Comparison of ENCODE assay signal across 1 cellular context in the genomic region with DNA sequence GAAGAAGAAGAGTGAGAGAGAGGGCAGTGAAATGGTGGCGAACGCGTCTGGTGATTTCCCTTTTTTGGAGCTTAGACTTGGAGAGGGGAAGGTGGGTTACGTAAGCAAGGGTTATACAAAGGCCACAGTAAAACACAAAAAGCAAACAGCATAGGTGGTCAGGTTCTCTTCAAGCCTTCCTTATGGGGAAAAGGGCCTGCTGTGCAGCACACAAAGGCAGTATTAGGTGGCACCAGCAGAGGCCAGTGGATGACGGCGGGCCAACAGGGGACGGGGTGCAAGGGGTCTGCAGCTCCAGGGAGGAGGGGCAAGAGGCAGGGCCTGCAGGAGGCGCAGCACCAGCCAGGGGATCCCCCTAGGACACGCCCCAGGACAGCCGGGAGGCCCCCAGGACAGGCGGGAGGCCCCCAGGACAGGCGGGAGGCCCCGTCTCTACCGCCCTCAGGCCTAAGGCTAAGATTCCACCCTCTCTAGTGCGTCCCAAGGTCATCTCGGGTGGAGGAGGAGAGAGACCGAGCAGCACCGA.
TF ChIP-seq lines count a peak whose summit lies in the region.

No MANE protein-coding gene starts in this region.

TF ChIP-seq in endothelial cell of umbilical vein, 7 proteins besides CTCF, POLR2A, EP300 and RAD21:
- TF ChIP-seq EZH2 (IDR thresholded peaks at IDR 0.05; ENCODE audit: borderline replicate concordance, low read depth, low read length, severe bottlenecking): no peak
- TF ChIP-seq POLR2AphosphoS5 (IDR thresholded peaks at IDR 0.05; ENCODE audit: insufficient read depth, low read depth, low read length): no peak
- no peak for TF ChIP-seq MYC (IDR thresholded peaks at IDR 0.05; ENCODE audit: low read depth, low read length)
- no peak for TF ChIP-seq GATA2 (IDR thresholded peaks at IDR 0.05; ENCODE audit: insufficient read depth, insufficient read length, low read depth, low read length)
- TF ChIP-seq, protein P1, sequence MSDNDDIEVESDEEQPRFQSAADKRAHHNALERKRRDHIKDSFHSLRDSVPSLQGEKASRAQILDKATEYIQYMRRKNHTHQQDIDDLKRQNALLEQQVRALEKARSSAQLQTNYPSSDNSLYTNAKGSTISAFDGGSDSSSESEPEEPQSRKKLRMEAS (IDR thresholded peaks at IDR 0.05; ENCODE audit: insufficient read depth, insufficient read length): no peak
- TF ChIP-seq FOS (IDR thresholded peaks at IDR 0.05; ENCODE audit: borderline replicate concordance, insufficient read depth, low read length): no peak
- no peak for TF ChIP-seq JUN (IDR thresholded peaks at IDR 0.05; ENCODE audit: borderline replicate concordance, insufficient read depth, insufficient read length, low read depth)
